ENCODE assay signal across 24 cellular contexts in the genomic region with DNA sequence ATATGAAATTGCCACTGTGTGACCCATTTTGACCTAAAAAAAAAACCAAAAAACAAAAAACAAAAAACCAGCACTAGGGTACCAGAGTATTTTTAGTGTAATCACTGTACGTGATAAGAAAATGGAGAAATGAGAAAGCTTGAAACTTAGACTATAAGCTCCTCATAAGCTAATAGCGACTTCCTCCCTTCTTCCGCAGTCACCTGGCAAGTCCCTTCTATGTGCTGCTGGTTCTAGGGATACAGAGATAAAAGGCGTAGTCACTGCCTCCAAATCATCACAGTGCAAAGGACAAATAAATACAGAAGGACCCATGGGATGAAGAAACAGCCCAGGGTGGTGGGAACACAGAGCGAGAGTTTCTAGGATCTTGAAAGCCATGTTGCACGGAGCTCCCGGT.
"Had no signal": no experiment of that assay in that cellular context is flagged by ENCODE, and none has a peak within 500 bp of the region (broad histone marks: within the 10 kb centered on the region; RNA-seq: fewer than 3 reads in every experiment).

No MANE protein-coding gene starts in this region.

- ATAC-seq: activated CD4-positive, alpha-beta T cell treated with anti-CD3 and anti-CD28 coated beads for 36 hours; gastroesophageal sphincter; left cardiac atrium; mucosa of descending colon; sciatic nerve; stimulated activated effector memory CD8-positive, alpha-beta T cell treated with anti-CD3 and anti-CD28 coated beads, Interleukin-12 subunit alpha, Interleukin-12 subunit beta, amount 100 ng/mL, for 72 hours; stimulated activated naive CD8-positive, alpha-beta T cell treated with anti-CD3 and anti-CD28 coated beads, Interleukin-15, amount 100 ng/mL, for 72 hours had no signal

- H3K27ac ChIP-seq: coronary artery, epithelial cell of prostate, gastroesophageal sphincter, tibial artery had no signal

- DNase-seq: activated B cell treated with CpG ODN at 0.5 μM for 24 hours; activated CD4-positive, alpha-beta T cell treated with anti-CD3 and anti-CD28 coated beads for 36 hours; activated CD4-positive, alpha-beta T cell treated with anti-CD3 and anti-CD28 coated beads, Interleukin-2, amount 50 U/mL, for 48 hours; activated CD8-positive, alpha-beta memory T cell treated with anti-CD3 and anti-CD28 coated beads, Interleukin-2, amount 50 U/mL, for 48 hours; activated effector memory CD4-positive, alpha-beta T cell treated with anti-CD3 and anti-CD28 coated beads, Interleukin-2, amount 50 U/mL, for 16 hours; activated naive CD4-positive, alpha-beta T cell treated with anti-CD3 and anti-CD28 coated beads, Interleukin-2, amount 10 ng/mL, durations not matched to agents 7 days and 5 days; activated T-cell treated with anti-CD3 and anti-CD28 coated beads, Interleukin-2, amount 50 U/mL, for 48 hours; amygdala; cerebellar nuclear complex; head of caudate nucleus; islet precursor cell; left cardiac atrium; mesenchymal stem cell; mucosa of descending colon; small intestine; stimulated activated CD4-positive, alpha-beta T cell treated with anti-CD3 and anti-CD28 coated beads, Interleukin-2, amount 100 ng/mL, for 24 hours; stimulated activated naive CD8-positive, alpha-beta T cell treated with anti-CD3 and anti-CD28 coated beads, Interleukin-15, amount 100 ng/mL, for 72 hours; T-helper 9 cell; tibial artery had no signal

- H3K4me3 ChIP-seq: coronary artery, gastroesophageal sphincter, mucosa of descending colon, tibial artery had no signal

- H3K27me3 ChIP-seq: gastroesophageal sphincter, tibial artery had no signal

- FAIRE-seq: small intestine had no signal
